Comparison of ENCODE assay signal across 22 cellular contexts in genomic region chr4:113499166-113499565, GRCh38.
"Had no signal": no experiment of that assay in that cellular context is flagged by ENCODE, and none has a peak within 500 bp of the region (broad histone marks: within the 10 kb centered on the region; RNA-seq: fewer than 3 reads in every experiment).

No MANE protein-coding gene starts in this region.

- H3K4me1 ChIP-seq: prostate gland, vagina had no signal

- H3K9me3 ChIP-seq: prostate gland, vagina had no signal

- H3K4me3 ChIP-seq: heart right ventricle, prostate gland, stomach, vagina had no signal

- ATAC-seq: activated CD8-positive, alpha-beta T cell treated with anti-CD3 and anti-CD28 coated beads for 36 hours; esophagus mucosa; left colon; sciatic nerve; stimulated activated effector memory CD8-positive, alpha-beta T cell treated with anti-CD3 and anti-CD28 coated beads, Interleukin-12 subunit alpha, Interleukin-12 subunit beta, amount 100 ng/mL, for 72 hours had no signal

- H3K9me3 Mint-ChIP-seq: activated B cell treated with CpG ODN at 0.5 μM for 24 hours; activated CD8-positive, alpha-beta T cell treated with anti-CD3 and anti-CD28 coated beads for 36 hours; activated T-cell treated with anti-CD3 and anti-CD28 coated beads, Interleukin-2, amount 50 U/mL, for 24 hours; memory B cell; stimulated activated effector memory CD8-positive, alpha-beta T cell treated with anti-CD3 and anti-CD28 coated beads, Interleukin-12 subunit alpha, Interleukin-12 subunit beta, amount 100 ng/mL, for 72 hours had no signal

- H3K4me1 Mint-ChIP-seq: activated B cell treated with CpG ODN at 0.5 μM for 24 hours; activated CD4-positive, alpha-beta T cell treated with anti-CD3 and anti-CD28 coated beads, Interleukin-2, amount 10 ng/mL, durations not matched to agents 24 days and 14 days; memory B cell; stimulated activated effector memory CD8-positive, alpha-beta T cell treated with anti-CD3 and anti-CD28 coated beads, Interleukin-12 subunit alpha, Interleukin-12 subunit beta, amount 100 ng/mL, for 72 hours had no signal

- H3K27me3 ChIP-seq: heart right ventricle, stomach, vagina had no signal

- H3K27ac ChIP-seq: prostate gland, stomach, vagina had no signal

- H3K36me3 ChIP-seq: prostate gland had no signal

- H3K4me3 Mint-ChIP-seq: activated B cell treated with CpG ODN at 0.5 μM for 24 hours; activated CD4-positive, alpha-beta T cell treated with anti-CD3 and anti-CD28 coated beads, Interleukin-2, amount 10 ng/mL, durations not matched to agents 24 days and 14 days; activated CD8-positive, alpha-beta T cell treated with anti-CD3 and anti-CD28 coated beads for 36 hours; activated naive CD4-positive, alpha-beta T cell treated with anti-CD3 and anti-CD28 coated beads for 36 hours; activated T-cell treated with anti-CD3 and anti-CD28 coated beads, Interleukin-2, amount 50 U/mL, for 24 hours; memory B cell; naive B cell; neural crest cell; stimulated activated effector memory CD8-positive, alpha-beta T cell treated with anti-CD3 and anti-CD28 coated beads, Interleukin-12 subunit alpha, Interleukin-12 subunit beta, amount 100 ng/mL, for 72 hours; T-helper 2 cell treated with Interferon-gamma antibody and Interleukin-4, amounts not matched to agents 5 μg/mL and 100 μg/mL, for 36 hours had no signal

- DNase-seq: activated B cell treated with CpG ODN at 0.5 μM for 24 hours; activated CD4-positive, alpha-beta T cell treated with anti-CD3 and anti-CD28 coated beads, Interleukin-2, amount 10 ng/mL, durations not matched to agents 24 days and 14 days; activated CD8-positive, alpha-beta T cell treated with anti-CD3 and anti-CD28 coated beads for 36 hours; activated naive CD4-positive, alpha-beta T cell treated with anti-CD3 and anti-CD28 coated beads for 36 hours; activated T-cell treated with anti-CD3 and anti-CD28 coated beads, Interleukin-2, amount 50 U/mL, for 24 hours; anterior cingulate cortex; cortex of kidney; heart right ventricle; left colon; naive B cell; stimulated activated CD4-positive, alpha-beta T cell treated with anti-CD3 and anti-CD28 coated beads, Interleukin-4, amount 100 ng/mL, for 24 hours; stomach; trophoblast cell had no signal

- H3K27ac Mint-ChIP-seq: activated B cell treated with CpG ODN at 0.5 μM for 24 hours; activated CD4-positive, alpha-beta T cell treated with anti-CD3 and anti-CD28 coated beads, Interleukin-2, amount 10 ng/mL, durations not matched to agents 24 days and 14 days; activated CD8-positive, alpha-beta T cell treated with anti-CD3 and anti-CD28 coated beads for 36 hours; activated naive CD4-positive, alpha-beta T cell treated with anti-CD3 and anti-CD28 coated beads for 36 hours; activated T-cell treated with anti-CD3 and anti-CD28 coated beads, Interleukin-2, amount 50 U/mL, for 24 hours; activated T-helper 2 cell treated with anti-CD3 and anti-CD28 coated beads, Interferon-gamma antibody, Interleukin-2, Interleukin-4, amounts not matched to agents 10 μg/mL and 5 μg/mL and 100 μg/mL, durations not matched to agents 14 hours and 24 hours and 36 hours; memory B cell; stimulated activated effector memory CD8-positive, alpha-beta T cell treated with anti-CD3 and anti-CD28 coated beads, Interleukin-12 subunit alpha, Interleukin-12 subunit beta, amount 100 ng/mL, for 72 hours; T-helper 2 cell treated with Interferon-gamma antibody and Interleukin-4, amounts not matched to agents 5 μg/mL and 100 μg/mL, for 36 hours had no signal

- H3K27me3 Mint-ChIP-seq: activated B cell treated with CpG ODN at 0.5 μM for 24 hours; activated CD4-positive, alpha-beta T cell treated with anti-CD3 and anti-CD28 coated beads, Interleukin-2, amount 10 ng/mL, durations not matched to agents 24 days and 14 days; activated CD8-positive, alpha-beta T cell treated with anti-CD3 and anti-CD28 coated beads for 36 hours; activated T-cell treated with anti-CD3 and anti-CD28 coated beads, Interleukin-2, amount 50 U/mL, for 24 hours; memory B cell; naive B cell had no signal
